8 cellular contexts compared by ENCODE assay signal in genomic region chr7:28298870-28299484, GRCh38.
DNase-seq lines count a peak whose midpoint lies in the region; ATAC-seq, FAIRE-seq and TF ChIP-seq lines count a peak whose summit lies in the region.

No MANE protein-coding gene starts in this region.

- no peak overlapping the region for H2BK5ac ChIP-seq in mesendoderm (ENCODE audit: low read length)

- no peak overlapping the region for H3K56ac ChIP-seq in mesendoderm (ENCODE audit: low read length)

- H4K5ac ChIP-seq in mesendoderm (ENCODE audit: low read length): no peak overlapping the region

- H3K27ac Mint-ChIP-seq in T-cell: no peak overlapping the region

- H3K9ac ChIP-seq in NT2/D1 (ENCODE audit: insufficient read length, low read depth) (no peak overlapping the region), mesendoderm (ENCODE audit: low read length) (no peak overlapping the region)

- no peak overlapping the region for H2AK5ac ChIP-seq in mesendoderm (ENCODE audit: low read length)

- H3K27me3 ChIP-seq in NT2/D1 (ENCODE audit: insufficient read depth, insufficient read length): no peaks in the 10 kb centered on the region
- H3K27me3 ChIP-seq in mesendoderm (ENCODE audit: insufficient read depth, low read length, poor library complexity): no peaks in the 10 kb centered on the region

- no peaks in the 10 kb centered on the region for H3K79me2 ChIP-seq in mesendoderm (ENCODE audit: control insufficient read depth, insufficient read depth, low read length)

- CTCF ChIA-PET in T-cell (lab: Charles Lee): no interaction called here

- H3K27me3 Mint-ChIP-seq in T-cell: peaks cover 3 to 6% of the 10 kb centered on the region in 2 donors

- no peaks in the 10 kb centered on the region for H3K9me3 Mint-ChIP-seq in T-cell

- FAIRE-seq in A204.1 (lab: Jason Lieb, UNC): peak; percentile 56

- H3K4me1 ChIP-seq in NT2/D1 (ENCODE audit: insufficient read depth, insufficient read length) (no peaks in the 10 kb centered on the region), mesendoderm (ENCODE audit: control insufficient read depth, low read depth, low read length) (no peaks in the 10 kb centered on the region)

- WGBS in mesendoderm (ENCODE audit: extremely low coverage, insufficient coverage, low lambda C conversion rate): no CpG with 5 or more reads among the region's 7 CpGs

- no peak overlapping the region for H3K4me3 ChIP-seq in HFF-Myc (replicated peaks; ENCODE audit: low read depth, low read length)
- H3K4me3 ChIP-seq in NT2/D1 (ENCODE audit: insufficient read length, low read depth): no peak overlapping the region
- no peak overlapping the region for H3K4me3 ChIP-seq in mesendoderm (ENCODE audit: low read length)

- ATAC-seq in HG02588 (IDR thresholded peaks at IDR 0.05; ENCODE audit: unreplicated experiment) (no peak), T-cell (replicated peaks in 1 of 4) (no peak)
- no peak for ATAC-seq in activated CD4-positive, CD25-positive, alpha-beta regulatory T cell treated with anti-CD3 and anti-CD28 coated beads, Interleukin-2, amount 50 U/mL, for 24 hours

- no peak overlapping the region for H3K18ac ChIP-seq in mesendoderm (ENCODE audit: low read length)

- no peak overlapping the region for H3K4me2 ChIP-seq in mesendoderm (ENCODE audit: low read length)

- H3K23ac ChIP-seq in mesendoderm (ENCODE audit: low read length): no peak overlapping the region

- H4K8ac ChIP-seq in mesendoderm (ENCODE audit: low read depth, low read length): no peak overlapping the region

- H3K27ac ChIP-seq in mesendoderm (ENCODE audit: low read depth, low read length): no peak overlapping the region

- no peaks in the 10 kb centered on the region for H3K36me3 ChIP-seq in NT2/D1 (ENCODE audit: insufficient read depth, insufficient read length, low read length)
- no peaks in the 10 kb centered on the region for H3K36me3 ChIP-seq in mesendoderm (ENCODE audit: control insufficient read depth, insufficient read depth, low read length)

- no peaks in the 10 kb centered on the region for H3K79me1 ChIP-seq in mesendoderm (ENCODE audit: low read length)

- TF ChIP-seq CTCF in HFF-Myc (IDR thresholded peaks at IDR 0.05; ENCODE audit: low read depth, low read length, missing control alignments): peak; percentile 65

- POLR2A ChIA-PET in T-cell (lab: Charles Lee): no interaction called here

- H2BK15ac ChIP-seq in mesendoderm (replicated peaks; ENCODE audit: low read depth): peak overlapping the region; percentile 19

- no peak overlapping the region for H3K4me3 Mint-ChIP-seq in T-cell

- peak overlapping the region; percentile 28 for H2BK120ac ChIP-seq in mesendoderm (ENCODE audit: low read depth, low read length)

- H3K36me3 Mint-ChIP-seq in T-cell: no peaks in the 10 kb centered on the region

- DNase-seq in HFF-Myc (ENCODE audit: extremely low read depth, low read depth) (peak; percentile 44), NT2/D1 (ENCODE audit: low read depth, low spot score) (peak; percentile 87), ecto neural progenitor cell (ENCODE audit: low spot score) (peak; percentile 59), mesendoderm (peak; percentile 91), T-cell (no peak)

- H3K4ac ChIP-seq in mesendoderm (ENCODE audit: low read depth, low read length): no peak overlapping the region

- H3K4me1 Mint-ChIP-seq in T-cell: no peaks in the 10 kb centered on the region

- no peaks in the 10 kb centered on the region for H3K9me3 ChIP-seq in NT2/D1 (ENCODE audit: insufficient read depth, low read length)

Comparison
In these comparisons a context has a peak if more than half of its experiments do, and no peak if none do; other contexts are left out.
1. DNase-seq: peak in HFF-Myc (single experiment), NT2/D1 (single experiment), ecto neural progenitor cell (single experiment) and mesendoderm (single experiment); none in T-cell (0 of 34).